16 cellular contexts compared by ENCODE assay signal in genomic region chr1:154145986-154146385, GRCh38. TPM values are rescaled to one million over a fixed set of nuclear protein-coding genes. Genes with fewer than 3 reads are reported as not detected.
DNase-seq lines count a peak whose midpoint lies in the region; ATAC-seq and TF ChIP-seq lines count a peak whose summit lies in the region.
"Had no signal": no experiment of that assay in that cellular context is flagged by ENCODE, and none has a peak within 500 bp of the region (broad histone marks: within the 10 kb centered on the region; RNA-seq: fewer than 3 reads in every experiment).

No MANE protein-coding gene starts in this region.

- H3K27me3 Mint-ChIP-seq in endothelial cell (ENCODE audit: unreplicated experiment), result no peaks in the 10 kb centered on the region
- H3K27me3 Mint-ChIP-seq: activated naive CD8-positive, alpha-beta T cell treated with anti-CD3 and anti-CD28 coated beads, Interleukin-2, amount 10 ng/mL, durations not matched to agents 7 days and 5 days had no signal

- no peak overlapping the region for H3K4me2 ChIP-seq in PC-3 (ENCODE audit: low read length)

- intact Hi-C loops in cardiac septum (cut with DNase I) (no loop called here), PC-3 (cut with micrococcal nuclease) (no loop called here), thyroid gland (cut with DNase I) (no loop called here)

- H3K27ac Mint-ChIP-seq in endothelial cell (ENCODE audit: unreplicated experiment), result no peak overlapping the region
- H3K27ac Mint-ChIP-seq: activated naive CD8-positive, alpha-beta T cell treated with anti-CD3 and anti-CD28 coated beads, Interleukin-2, amount 10 ng/mL, durations not matched to agents 7 days and 5 days had no signal

- CTCF ChIA-PET in PC-3 (lab: Charles Lee), result no interaction called here

- no peak overlapping the region for H2AFZ ChIP-seq in PC-3 (ENCODE audit: low read length)
- H2AFZ ChIP-seq: parathyroid adenoma had no signal

- no peaks in the 10 kb centered on the region for H3K9me2 ChIP-seq in PC-3 (replicated peaks; ENCODE audit: low read length)

- no peaks in the 10 kb centered on the region for H3K9me3 ChIP-seq in right atrium auricular region
- H3K9me3 ChIP-seq in PC-3 (ENCODE audit: low read length), result no peaks in the 10 kb centered on the region
- no peaks in the 10 kb centered on the region for H3K9me3 ChIP-seq in thyroid gland

- no peaks in the 10 kb centered on the region for H3K36me3 Mint-ChIP-seq in endothelial cell (ENCODE audit: low read depth, unreplicated experiment)

- H4K20me1 ChIP-seq in PC-3 (ENCODE audit: low read length), result no peaks in the 10 kb centered on the region

- DNase-seq in right atrium auricular region (ENCODE audit: low spot score), result no peak
- DNase-seq in cardiac septum (ENCODE audit: low spot score), result no peak
- peak; percentile 34 for DNase-seq in PC-3
- DNase-seq in endothelial cell (ENCODE audit: low spot score), result no peak
- no peak for DNase-seq in thyroid gland
- no peak for DNase-seq in COR-L47 (lab: John Stamatoyannopoulos, UW)
- DNase-seq: activated CD4-positive, alpha-beta T cell treated with anti-CD3 and anti-CD28 coated beads, Interleukin-2, amount 50 U/mL, for 4 hours; activated naive CD8-positive, alpha-beta T cell treated with anti-CD3 and anti-CD28 coated beads, Interleukin-2, amount 10 ng/mL, durations not matched to agents 7 days and 5 days; C1 segment of cervical spinal cord; kidney; NCI-H1417 had no signal

- peak; percentile 20 to 43 for TF ChIP-seq CTCF in right atrium auricular region (IDR thresholded peaks at IDR 0.05)
- TF ChIP-seq CTCF in PC-3 (conservative IDR thresholded peaks at IDR 0.05; ENCODE audit: low read depth, low read length), result peak; percentile 75
- peak; percentile 73 for TF ChIP-seq CTCF in endothelial cell (IDR thresholded peaks at IDR 0.05; ENCODE audit: unreplicated experiment)
- peak in 4 of 6 experiments; percentile 12 to 42 (median 20) for TF ChIP-seq CTCF in thyroid gland (IDR thresholded peaks at IDR 0.05)

- H3K27ac ChIP-seq in right atrium auricular region (no peak overlapping the region), PC-3 (ENCODE audit: low read length) (no peak overlapping the region), thyroid gland (no peak overlapping the region)
- H3K27ac ChIP-seq: epithelial cell of prostate, parathyroid adenoma had no signal

- peaks cover 7% of the 10 kb centered on the region for H3K4me1 Mint-ChIP-seq in endothelial cell (ENCODE audit: unreplicated experiment)
- H3K4me1 Mint-ChIP-seq: activated naive CD8-positive, alpha-beta T cell treated with anti-CD3 and anti-CD28 coated beads, Interleukin-2, amount 10 ng/mL, durations not matched to agents 7 days and 5 days had no signal

- WGBS in thyroid gland, 2 donors, result 95 to 98% methylated on average over 2 of the region's 2 CpGs

- H3K79me2 ChIP-seq in PC-3 (ENCODE audit: low read length), result no peaks in the 10 kb centered on the region
- H3K79me2 ChIP-seq: parathyroid adenoma had no signal

- no peak for TF ChIP-seq POLR2A in thyroid gland (IDR thresholded peaks at IDR 0.05)

- H3K27me3 ChIP-seq in right atrium auricular region (no peaks in the 10 kb centered on the region), PC-3 (ENCODE audit: low read length) (no peaks in the 10 kb centered on the region), thyroid gland (no peaks in the 10 kb centered on the region)

- ATAC-seq in PC-3 (peak; percentile 45; the same call in 1 of the 2 replicates), HG02885 (IDR thresholded peaks at IDR 0.05; ENCODE audit: poor library complexity, unreplicated experiment) (no peak), HG03045 (IDR thresholded peaks at IDR 0.05; ENCODE audit: unreplicated experiment) (no peak)

- H3K4me1 ChIP-seq in right atrium auricular region (peaks cover 0 to 9% of the 10 kb centered on the region in 2 donors), PC-3 (ENCODE audit: insufficient read depth, low read length) (no peaks in the 10 kb centered on the region), thyroid gland (no peaks in the 10 kb centered on the region)
- H3K4me1 ChIP-seq: parathyroid adenoma had no signal

- no peaks in the 10 kb centered on the region for H3K36me3 ChIP-seq in right atrium auricular region
- H3K36me3 ChIP-seq in PC-3 (ENCODE audit: low read depth, low read length), result no peaks in the 10 kb centered on the region
- H3K36me3 ChIP-seq in thyroid gland, result no peaks in the 10 kb centered on the region

- no peak overlapping the region for H3K9ac ChIP-seq in PC-3 (ENCODE audit: low read length)
- H3K9ac ChIP-seq: parathyroid adenoma had no signal

- no peak overlapping the region for H3K4me3 Mint-ChIP-seq in endothelial cell (ENCODE audit: unreplicated experiment)
- H3K4me3 Mint-ChIP-seq: activated naive CD8-positive, alpha-beta T cell treated with anti-CD3 and anti-CD28 coated beads, Interleukin-2, amount 10 ng/mL, durations not matched to agents 7 days and 5 days had no signal

- POLR2A ChIA-PET in PC-3 (lab: Charles Lee; ENCODE audit: unreplicated experiment), result interaction anchor here (0.7 kb wide), 2 partner anchors 9 to 38 kb away, joined by 3 to 4 read pairs; no protein-coding TSS in a partner anchor

- no peak overlapping the region for H3K4me3 ChIP-seq in right atrium auricular region
- no peak overlapping the region for H3K4me3 ChIP-seq in PC-3 (ENCODE audit: low read length)
- H3K4me3 ChIP-seq in thyroid gland (replicated peaks in 1 of 3), result no peak overlapping the region

- H3K9me3 Mint-ChIP-seq in endothelial cell (ENCODE audit: unreplicated experiment), result no peaks in the 10 kb centered on the region
- H3K9me3 Mint-ChIP-seq: activated naive CD8-positive, alpha-beta T cell treated with anti-CD3 and anti-CD28 coated beads, Interleukin-2, amount 10 ng/mL, durations not matched to agents 7 days and 5 days had no signal

- BruUV-seq in PC-3 (replicated peaks; lab: Mats Ljungman, UMichigan), result no TSS peak

- H3F3A ChIP-seq in PC-3 (ENCODE audit: low read length, unreplicated experiment), result no peaks in the 10 kb centered on the region

RNA-seq across cellular contexts. Expression of gene NUP210L, which starts 8.9 kb away (rescaled TPM):
- total RNA-seq in right atrium auricular region (under 1 TPM in 1 of 2 donors, not detected in 1; 0.28 TPM), cardiac septum (0.48 TPM), PC-3 (2014; rRNA removed) (0.04 TPM in 1 of 2 replicates, not detected in the other), endothelial cell (ENCODE audit: unreplicated experiment) (0.15 TPM), thyroid gland (under 1 TPM in 3 of 4 donors, not detected in 1; 0.13 to 0.38 (median 0.22) TPM)
- total RNA-seq: RPMI7951 had no signal

RNA-seq across cellular contexts. Expression of gene TPM3, which starts 45.9 kb away (rescaled TPM):
- total RNA-seq in right atrium auricular region, result 100 to 1,000 TPM; 469 to 975 TPM
- 364 TPM for total RNA-seq in cardiac septum
- total RNA-seq in PC-3 (2014; rRNA removed), result 428 and 524 TPM in 2 replicates
- total RNA-seq in endothelial cell (ENCODE audit: unreplicated experiment), result 689 TPM
- 100 to 1,000 TPM; 227 to 352 (median 298) TPM for total RNA-seq in thyroid gland

Comparison
In these comparisons a context has a peak if more than half of its experiments do, and no peak if none do; other contexts are left out.
1. CTCF ChIP-seq: peak in every context shown above with its lines; median percentile 75 in PC-3; 73 in endothelial cell; 32 in right atrium auricular region; 20 in thyroid gland.